ENCODE assay signal across 8 cellular contexts in genomic region chr17:32127156-32127897, GRCh38. TPM values are rescaled to one million over a fixed set of nuclear protein-coding genes. Genes with fewer than 3 reads are reported as not detected.
DNase-seq lines count a peak whose midpoint lies in the region; ATAC-seq and TF ChIP-seq lines count a peak whose summit lies in the region.

No MANE protein-coding gene starts in this region.

- TF ChIP-seq EP300 in esophagus muscularis mucosa (IDR thresholded peaks at IDR 0.05), result no peak

- H3K27me3 Mint-ChIP-seq in activated T-cell treated with anti-CD3 and anti-CD28 coated beads, Interleukin-2, amount 50 U/mL, for 4 hours (ENCODE audit: low read depth), result no peaks in the 10 kb centered on the region

- peaks cover 17% of the 10 kb centered on the region for H3K4me1 Mint-ChIP-seq in activated T-cell treated with anti-CD3 and anti-CD28 coated beads, Interleukin-2, amount 50 U/mL, for 4 hours (ENCODE audit: low read depth)

- H3K27ac ChIP-seq in HUES6 (ENCODE audit: low read depth, low read length), result no peak overlapping the region
- peak overlapping the region; percentile 87 for H3K27ac ChIP-seq in Panc1 (ENCODE audit: low read length)
- H3K27ac ChIP-seq in esophagus muscularis mucosa (replicated peaks in 1 of 4), result peak overlapping the region; percentile 85 to 93 (median 88)
- H3K27ac ChIP-seq in muscle layer of duodenum (ENCODE audit: low read length), result peak overlapping the region; percentile 88

- H3K36me3 Mint-ChIP-seq in activated T-cell treated with anti-CD3 and anti-CD28 coated beads, Interleukin-2, amount 50 U/mL, for 4 hours (ENCODE audit: insufficient read depth), result peaks cover 3% of the 10 kb centered on the region

- H3K4me1 ChIP-seq in HUES6 (ENCODE audit: control insufficient read depth, insufficient read depth, low read length) (peaks cover 6% of the 10 kb centered on the region), Panc1 (ENCODE audit: control insufficient read depth, insufficient read depth, low read length) (peaks cover 24% of the 10 kb centered on the region), esophagus muscularis mucosa (peaks cover 6 to 19% (median 16%) of the 10 kb centered on the region in 4 donors), muscle layer of duodenum (ENCODE audit: control insufficient read depth in 1 of 2, insufficient read depth in 2 of 2, low read length in 2 of 2) (peaks cover 0 to 5% of the 10 kb centered on the region in 2 donors)

- POLR2A ChIA-PET in Panc1 (lab: Charles Lee), result no interaction called here

- H3K4me3 ChIP-seq in HUES6 (ENCODE audit: low read depth, low read length) (peak overlapping the region; percentile 90), Panc1 (ENCODE audit: low read depth in 2 of 2, low read length in 2 of 2) (peak overlapping the region; percentile 67 to 78), esophagus muscularis mucosa (peak overlapping the region; percentile 63 to 81 (median 70)), muscle layer of duodenum (ENCODE audit: low read depth in 1 of 2, low read length in 2 of 2) (peak overlapping the region; percentile 55 to 78)

- CTCF ChIA-PET in Panc1 (lab: Charles Lee), result no interaction called here

- no peaks in the 10 kb centered on the region for H3K9me3 Mint-ChIP-seq in activated T-cell treated with anti-CD3 and anti-CD28 coated beads, Interleukin-2, amount 50 U/mL, for 4 hours

- ATAC-seq in GM21367 (IDR thresholded peaks at IDR 0.05; ENCODE audit: unreplicated experiment) (peak; percentile 82), Panc1 (peak; percentile 96)
- peak; percentile 99 to 100 for ATAC-seq in activated T-cell treated with anti-CD3 and anti-CD28 coated beads, Interleukin-2, amount 50 U/mL, for 4 hours

- no peak for TF ChIP-seq CTCF in Panc1 (IDR thresholded peaks at IDR 0.05)
- no peak for TF ChIP-seq CTCF in esophagus muscularis mucosa (IDR thresholded peaks at IDR 0.05)

- intact Hi-C loops in Panc1 (cut with micrococcal nuclease; ENCODE audit: unreplicated experiment) (no loop called here), esophagus muscularis mucosa (cut with DNase I) (loop anchor here (5.0 kb wide), 1 partner anchor 120 kb away; the partner anchor contains the start of gene LRRC37B)

- H3K9me3 ChIP-seq in HUES6 (ENCODE audit: control insufficient read depth, insufficient read depth, low read depth, low read length) (0 out of 2 replicates have a peak, but pooled peaks cover 6% of the 10 kb centered on the region), Panc1 (ENCODE audit: control insufficient read depth, insufficient read depth, low read depth, low read length) (no peaks in the 10 kb centered on the region), esophagus muscularis mucosa (no peaks in the 10 kb centered on the region), muscle layer of duodenum (ENCODE audit: control insufficient read depth in 1 of 2, low read length in 2 of 2) (no peaks in the 10 kb centered on the region)

- no peaks in the 10 kb centered on the region for H3K36me3 ChIP-seq in HUES6 (ENCODE audit: control insufficient read depth, insufficient read depth, low read length)
- H3K36me3 ChIP-seq in Panc1 (ENCODE audit: control insufficient read depth, insufficient read depth, low read length), result no peaks in the 10 kb centered on the region
- peaks cover 0 to 4% (median 0%) of the 10 kb centered on the region in 4 donors for H3K36me3 ChIP-seq in esophagus muscularis mucosa
- no peaks in the 10 kb centered on the region for H3K36me3 ChIP-seq in muscle layer of duodenum (ENCODE audit: control insufficient read depth in 1 of 2, insufficient read depth in 2 of 2, low read length in 2 of 2)

- no TSS peak for BruUV-seq in Panc1 (replicated peaks; lab: Mats Ljungman, UMichigan)

- no peak for TF ChIP-seq POLR2A in esophagus muscularis mucosa (IDR thresholded peaks at IDR 0.05; ENCODE audit: low read depth)

- H3K27me3 ChIP-seq in HUES6 (ENCODE audit: control insufficient read depth, insufficient read depth, low read length) (no peaks in the 10 kb centered on the region), Panc1 (ENCODE audit: control insufficient read depth, insufficient read depth, low read length) (no peaks in the 10 kb centered on the region), esophagus muscularis mucosa (no peaks in the 10 kb centered on the region), muscle layer of duodenum (ENCODE audit: low read depth, low read length) (no peaks in the 10 kb centered on the region)

- peak overlapping the region; percentile 92 for H3K4me3 Mint-ChIP-seq in activated T-cell treated with anti-CD3 and anti-CD28 coated beads, Interleukin-2, amount 50 U/mL, for 4 hours

- 0% methylated on average over 24 of the region's 25 CpGs for WGBS in esophagus muscularis mucosa

- peak overlapping the region; percentile 68 for H3K9ac ChIP-seq in HUES6 (ENCODE audit: low read length)

- in situ Hi-C loops in Panc1 (cut with HindIII; ENCODE audit: low pct_unique_long_range_greater_than_20kb, low sequenced_read_pairs), result no loop called here

- peak; percentile 80 for DNase-seq in CMK (ENCODE audit: low read depth)
- peak; percentile 20 for DNase-seq in Panc1 (ENCODE audit: low read depth, low spot score)
- DNase-seq in activated T-cell treated with anti-CD3 and anti-CD28 coated beads, Interleukin-2, amount 50 U/mL, for 4 hours, result peak; percentile 75
- DNase-seq in esophagus muscularis mucosa (ENCODE audit: extremely low spot score), result peak; percentile 95
- peak; percentile 76 to 78 for DNase-seq in stimulated activated CD8-positive, alpha-beta memory T cell treated with anti-CD3 and anti-CD28 coated beads, Interleukin-7, amount 100 ng/mL, for 4 hours (ENCODE audit: low read depth in 2 of 2)

RNA-seq across cellular contexts. Expression of gene RHOT1, which starts 15.0 kb away (rescaled TPM):
- 39.2 TPM for total RNA-seq in Panc1 (2021; ENCODE audit: unreplicated experiment)
- polyA plus RNA-seq in Panc1 (2012; ENCODE audit: insufficient read length), result 23.5 TPM
- 10 to 100 TPM; 14.0 to 14.9 (median 14.2) TPM for total RNA-seq in activated T-cell treated with anti-CD3 and anti-CD28 coated beads, Interleukin-2, amount 50 U/mL, for 4 hours
- 10 to 100 TPM; 34.6 to 52.7 (median 43.1) TPM for total RNA-seq in esophagus muscularis mucosa

Comparison
In these comparisons a context has a peak if more than half of its experiments do, and no peak if none do; other contexts are left out.
1. DNase-seq: peak in every context shown above with its lines; median percentile 95 in esophagus muscularis mucosa; 80 in CMK; 77 in stimulated activated CD8-positive, alpha-beta memory T cell treated with anti-CD3 and anti-CD28 coated beads, Interleukin-7, amount 100 ng/mL, for 4 hours; 75 in activated T-cell treated with anti-CD3 and anti-CD28 coated beads, Interleukin-2, amount 50 U/mL, for 4 hours; 20 in Panc1.